Comparison of ENCODE assay signal across 13 cellular contexts in genomic region chr17:250487-251300, GRCh38.
"Had no signal": no experiment of that assay in that cellular context is flagged by ENCODE, and none has a peak within 500 bp of the region (broad histone marks: within the 10 kb centered on the region; RNA-seq: fewer than 3 reads in every experiment).

No MANE protein-coding gene starts in this region.

- H3K27me3 ChIP-seq: breast epithelium, SJSA1 had no signal

- H3K4me3 ChIP-seq: breast epithelium, SJSA1 had no signal

- FAIRE-seq: endometrium, urothelium cell line had no signal

- DNase-seq: activated CD4-positive, alpha-beta T cell treated with anti-CD3 and anti-CD28 coated beads for 4 hours; activated gamma-delta T cell treated with Interleukin-2 at 50 U/mL for 16 hours; activated T-cell treated with anti-CD3 and anti-CD28 coated beads for 4 hours; left colon; mesenchymal stem cell; stimulated activated CD4-positive, alpha-beta T cell treated with anti-CD3 and anti-CD28 coated beads, Interleukin-2, amount 100 ng/mL, for 48 hours; stimulated activated naive CD8-positive, alpha-beta T cell treated with anti-CD3 and anti-CD28 coated beads, Interleukin-15, Interleukin-2, amounts not matched to agents 100 U/mL and 50 U/mL, for 24 hours; SW 1271 had no signal

- ATAC-seq: esophagus mucosa; left colon; stimulated activated naive CD8-positive, alpha-beta T cell treated with anti-CD3 and anti-CD28 coated beads, Interleukin-15, Interleukin-2, amounts not matched to agents 100 U/mL and 50 U/mL, for 24 hours had no signal

- H3K4me1 ChIP-seq: breast epithelium, SJSA1 had no signal

- H3K27ac ChIP-seq: breast epithelium, SJSA1 had no signal

- H3K9me3 ChIP-seq: breast epithelium, SJSA1 had no signal

- H3K36me3 ChIP-seq: breast epithelium, SJSA1 had no signal
